8 cellular contexts compared by ENCODE assay signal in the genomic region with DNA sequence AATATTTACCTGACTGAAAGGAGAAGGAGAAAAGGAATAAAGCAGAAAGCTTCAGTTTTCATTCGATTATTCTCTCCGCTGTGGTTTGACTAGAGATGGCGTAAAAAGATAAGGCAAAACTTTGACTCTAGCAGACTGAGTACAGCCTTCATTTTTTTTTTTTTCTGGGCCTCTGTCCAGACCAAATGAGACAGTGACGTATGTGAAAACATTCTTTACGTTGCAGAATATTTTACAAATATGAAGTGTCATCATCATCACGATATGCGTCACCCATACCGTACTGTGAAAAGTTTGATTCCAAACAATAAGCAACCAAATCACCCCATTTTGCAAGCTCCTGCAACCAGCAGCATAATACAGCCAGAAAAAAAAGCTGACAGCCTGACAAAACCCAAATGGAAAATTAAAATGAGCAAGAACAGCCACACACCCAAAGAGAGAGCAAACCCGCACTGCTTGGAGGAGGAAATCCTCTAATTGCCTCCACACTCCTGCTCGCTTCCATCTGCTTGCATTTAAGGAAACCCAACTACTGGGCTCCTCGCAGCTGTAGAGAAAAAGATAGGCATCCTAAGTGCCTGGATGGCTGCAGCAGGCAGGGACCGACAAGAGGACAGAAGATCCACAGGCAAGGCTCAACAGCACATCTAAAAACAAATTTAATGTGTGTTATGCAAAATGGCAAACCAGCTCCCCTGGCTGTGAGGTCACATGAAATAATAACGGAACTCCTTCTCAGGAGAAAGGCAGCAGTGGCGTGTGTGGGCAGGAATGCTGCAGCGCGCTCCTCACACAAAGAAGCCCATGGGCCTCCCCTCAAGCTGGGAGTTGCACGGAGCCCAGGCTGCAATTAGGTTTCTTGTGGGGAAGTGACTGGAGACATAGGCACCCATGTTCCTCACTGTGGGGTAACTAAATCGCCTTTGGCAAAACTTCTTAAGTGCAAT.
A peak's percentile ranks its signal among the peaks of the same experiment; 100 is the strongest.
DNase-seq lines count a peak whose midpoint lies in the region; ATAC-seq and TF ChIP-seq lines count a peak whose summit lies in the region.

No MANE protein-coding gene starts in this region.

- H3K4me1 Mint-ChIP-seq in activated T-cell treated with anti-CD3 and anti-CD28 coated beads, Interleukin-2, amount 50 U/mL, for 24 hours (ENCODE audit: low read depth) = peaks cover 93% of the 10 kb centered on the region

- DNase-seq in GM04504 (ENCODE audit: low read depth) (peak; percentile 67), fibroblast of villous mesenchyme (ENCODE audit: low read depth) (peak; percentile 92), HT-29 (ENCODE audit: low spot score) (no peak), NCI-H1694 treated with DMSO at 0.1 percent for 48 hours (lab: John Stamatoyannopoulos, UW) (no peak), dermis blood vessel endothelial cell (no peak)
- DNase-seq in activated T-cell treated with anti-CD3 and anti-CD28 coated beads, Interleukin-2, amount 50 U/mL, for 24 hours = peak; percentile 67

- no peaks in the 10 kb centered on the region for H3K9me3 Mint-ChIP-seq in activated T-cell treated with anti-CD3 and anti-CD28 coated beads, Interleukin-2, amount 50 U/mL, for 24 hours

- H3K27me3 Mint-ChIP-seq in activated T-cell treated with anti-CD3 and anti-CD28 coated beads, Interleukin-2, amount 50 U/mL, for 24 hours = no peaks in the 10 kb centered on the region

- no peaks in the 10 kb centered on the region for H3K9me3 ChIP-seq in skeletal muscle tissue (ENCODE audit: control insufficient read depth in 3 of 3, low read length in 3 of 3)

- peak overlapping the region; percentile 32 for H3K27ac ChIP-seq in skeletal muscle tissue (ENCODE audit: low read depth, low read length)

- peak overlapping the region; percentile 99 for H3K27ac Mint-ChIP-seq in activated T-cell treated with anti-CD3 and anti-CD28 coated beads, Interleukin-2, amount 50 U/mL, for 24 hours

- peaks cover 93% of the 10 kb centered on the region for H3K36me3 Mint-ChIP-seq in activated T-cell treated with anti-CD3 and anti-CD28 coated beads, Interleukin-2, amount 50 U/mL, for 24 hours (ENCODE audit: low read depth)

- ATAC-seq in HG02970 (IDR thresholded peaks at IDR 0.05; ENCODE audit: low FRiP score, unreplicated experiment) = no peak

- H3K4me3 ChIP-seq in fibroblast of villous mesenchyme (ENCODE audit: low read depth, low read length) (no peak overlapping the region), skeletal muscle tissue (ENCODE audit: low read length in 3 of 3) (peak overlapping the region in 1 of 3 donors; percentile 20)

- no peaks in the 10 kb centered on the region for H3K27me3 ChIP-seq in skeletal muscle tissue (ENCODE audit: control insufficient read depth in 3 of 3, insufficient read depth in 3 of 3, low read length in 3 of 3)

- no peaks in the 10 kb centered on the region for H3K36me3 ChIP-seq in skeletal muscle tissue (ENCODE audit: control insufficient read depth in 3 of 3, insufficient read depth in 3 of 3, low read length in 3 of 3)

- H3K4me3 Mint-ChIP-seq in activated T-cell treated with anti-CD3 and anti-CD28 coated beads, Interleukin-2, amount 50 U/mL, for 24 hours = peak overlapping the region; percentile 86

- peaks cover 13 to 31% (median 28%) of the 10 kb centered on the region in 3 donors for H3K4me1 ChIP-seq in skeletal muscle tissue (ENCODE audit: control insufficient read depth in 3 of 3, insufficient read depth in 3 of 3, low read length in 3 of 3)

- no peak for TF ChIP-seq CTCF in fibroblast of villous mesenchyme (IDR thresholded peaks at IDR 0.05; ENCODE audit: insufficient read depth, low read depth, low read length)

- H3K9ac ChIP-seq in skeletal muscle tissue (ENCODE audit: low read depth in 1 of 3, low read length in 3 of 3) = no peak overlapping the region

Comparison
In these comparisons a context has a peak if more than half of its experiments do, and no peak if none do; other contexts are left out.
1. DNase-seq: peak in GM04504 (single experiment), activated T-cell treated with anti-CD3 and anti-CD28 coated beads, Interleukin-2, amount 50 U/mL, for 24 hours (single experiment) and fibroblast of villous mesenchyme (single experiment); none in HT-29 (single experiment), NCI-H1694 treated with DMSO at 0.1 percent for 48 hours (single experiment) and dermis blood vessel endothelial cell (single experiment).